Comparison of ENCODE assay signal across 8 cellular contexts in the genomic region with DNA sequence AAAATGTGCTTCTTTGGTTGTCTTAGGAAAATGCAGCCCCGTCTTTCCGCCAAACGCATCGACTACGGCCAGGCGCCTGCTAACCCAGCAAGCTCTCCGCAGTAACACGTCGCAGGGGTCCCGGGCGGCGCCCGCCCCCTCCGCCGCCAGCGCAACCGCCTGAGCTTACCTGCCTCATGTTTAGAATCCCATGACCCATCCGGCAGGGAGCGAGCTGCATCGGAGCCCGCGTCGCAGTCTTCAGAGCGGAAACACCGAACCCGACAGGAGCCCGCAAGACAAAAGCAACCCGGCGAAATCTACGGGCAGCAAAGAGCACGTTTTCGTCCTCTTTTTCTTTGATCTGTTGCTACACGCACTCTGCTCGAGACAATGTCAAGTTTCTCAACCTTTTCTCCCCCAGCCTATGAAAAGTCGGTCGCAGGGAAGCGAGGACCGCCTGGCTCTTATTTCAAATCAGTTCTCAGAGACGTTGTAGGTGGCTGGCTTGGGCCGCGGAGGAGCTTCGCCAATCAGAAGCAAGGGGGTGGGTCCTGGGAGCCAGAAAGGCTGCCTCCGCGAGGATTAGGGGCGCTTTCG. TPM values are rescaled to one million over a fixed set of nuclear protein-coding genes. Genes with fewer than 3 reads are reported as not detected.
A peak's percentile ranks its signal among the peaks of the same experiment; 100 is the strongest.
DNase-seq lines count a peak whose midpoint lies in the region; ATAC-seq and TF ChIP-seq lines count a peak whose summit lies in the region.

A gene with protein sequence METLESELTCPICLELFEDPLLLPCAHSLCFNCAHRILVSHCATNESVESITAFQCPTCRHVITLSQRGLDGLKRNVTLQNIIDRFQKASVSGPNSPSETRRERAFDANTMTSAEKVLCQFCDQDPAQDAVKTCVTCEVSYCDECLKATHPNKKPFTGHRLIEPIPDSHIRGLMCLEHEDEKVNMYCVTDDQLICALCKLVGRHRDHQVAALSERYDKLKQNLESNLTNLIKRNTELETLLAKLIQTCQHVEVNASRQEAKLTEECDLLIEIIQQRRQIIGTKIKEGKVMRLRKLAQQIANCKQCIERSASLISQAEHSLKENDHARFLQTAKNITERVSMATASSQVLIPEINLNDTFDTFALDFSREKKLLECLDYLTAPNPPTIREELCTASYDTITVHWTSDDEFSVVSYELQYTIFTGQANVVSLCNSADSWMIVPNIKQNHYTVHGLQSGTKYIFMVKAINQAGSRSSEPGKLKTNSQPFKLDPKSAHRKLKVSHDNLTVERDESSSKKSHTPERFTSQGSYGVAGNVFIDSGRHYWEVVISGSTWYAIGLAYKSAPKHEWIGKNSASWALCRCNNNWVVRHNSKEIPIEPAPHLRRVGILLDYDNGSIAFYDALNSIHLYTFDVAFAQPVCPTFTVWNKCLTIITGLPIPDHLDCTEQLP (minus strand): TSS at position 465 of the 579 bp plus-strand sequence. CDS start 53,038 bp downstream, outside the sequence.

- H3K9me3 Mint-ChIP-seq in type B pancreatic cell = no peaks in the 10 kb centered on the region

- peak within 1 kb of the TSS; percentile 68 for H3K4me3 Mint-ChIP-seq in T-helper 17 cell
- H3K4me3 Mint-ChIP-seq in type B pancreatic cell = peak within 1 kb of the TSS; percentile 86

- H3K36me3 Mint-ChIP-seq in T-helper 17 cell (ENCODE audit: low read depth) = no peaks in the 10 kb centered on the region
- no peaks in the 10 kb centered on the region for H3K36me3 Mint-ChIP-seq in type B pancreatic cell

- H3K36me3 ChIP-seq in mucosa of descending colon (ENCODE audit: low read depth) = no peaks in the 10 kb centered on the region

- peaks cover 3% of the 10 kb centered on the region for H3K4me1 Mint-ChIP-seq in T-helper 17 cell
- H3K4me1 Mint-ChIP-seq in type B pancreatic cell (ENCODE audit: unreplicated experiment) = peaks cover 19% of the 10 kb centered on the region

- H3K27me3 Mint-ChIP-seq in T-helper 17 cell (peaks cover 32% of the 10 kb centered on the region), type B pancreatic cell (no peaks in the 10 kb centered on the region)

- H3K27ac Mint-ChIP-seq in T-helper 17 cell (no peak within 1 kb of the TSS), type B pancreatic cell (peak within 1 kb of the TSS; percentile 82)

- H3K4me3 ChIP-seq in mucosa of descending colon = peak within 1 kb of the TSS; percentile 19

- H3K4me1 ChIP-seq in mucosa of descending colon (ENCODE audit: low read depth) = peaks cover 6% of the 10 kb centered on the region

- ATAC-seq in T-helper 17 cell (no peak), esophagus mucosa (peak; percentile 63), mucosa of descending colon (peak; percentile 63), HG02970 (IDR thresholded peaks at IDR 0.05; ENCODE audit: low FRiP score, unreplicated experiment) (no peak), GM18867 (IDR thresholded peaks at IDR 0.05; ENCODE audit: unreplicated experiment) (no peak)

- H3K9me3 ChIP-seq in T-helper 17 cell (ENCODE audit: control insufficient read depth, low read length, poor library complexity, severe bottlenecking) (no peaks in the 10 kb centered on the region), mucosa of descending colon (no peaks in the 10 kb centered on the region)

- DNase-seq in GM04504 (ENCODE audit: low read depth) (peak; percentile 55), LoVo (ENCODE audit: low spot score) (peak; percentile 38), T-helper 17 cell (no peak), mucosa of descending colon (peak; percentile 64 to 72 (median 69)), type B pancreatic cell (ENCODE audit: extremely low spot score, unreplicated experiment) (peak; percentile 72)

- no peak for TF ChIP-seq CTCF in mucosa of descending colon (IDR thresholded peaks at IDR 0.05)
- no peak for TF ChIP-seq CTCF in type B pancreatic cell (conservative IDR thresholded peaks at IDR 0.05)

- intact Hi-C loops in mucosa of descending colon (cut with DNase I, micrococcal nuclease) = no loop called here

RNA-seq across cellular contexts. Expression of the gene that starts here (rescaled TPM):
- total RNA-seq in T-helper 17 cell = under 1 TPM in 1 of 2 donors, not detected in 1; 0.15 TPM
- 18.3 TPM for total RNA-seq in esophagus mucosa
- total RNA-seq in mucosa of descending colon = 10 to 100 TPM; 41.4 to 48.8 (median 48.4) TPM
- total RNA-seq in type B pancreatic cell (ENCODE audit: low replicate concordance) = 22.4 and 52.7 TPM in 2 replicates

Comparison
In these comparisons a context has a peak if more than half of its experiments do, and no peak if none do; other contexts are left out.
1. RNA of the gene that starts here (total RNA-seq): 22.4 to 52.7 TPM in type B pancreatic cell, 41.4 to 48.8 TPM in mucosa of descending colon and 18.3 TPM in esophagus mucosa (single experiment); 0.15 TPM in T-helper 17 cell; every median in the first group is over 10 times any median in the second.
2. DNase-seq: peak in GM04504 (single experiment), LoVo (single experiment), mucosa of descending colon (3 of 3) and type B pancreatic cell (single experiment); none in T-helper 17 cell (0 of 3).
3. ATAC-seq: peak in esophagus mucosa (single experiment) and mucosa of descending colon (single experiment); none in T-helper 17 cell (single experiment), HG02970 (single experiment) and GM18867 (single experiment).